1 cellular context compared by ENCODE assay signal in genomic region chr2:101960903-101961286, GRCh38.
TF ChIP-seq lines count a peak whose summit lies in the region.

No MANE protein-coding gene starts in this region.

TF ChIP-seq in HepG2, 621 proteins besides CTCF, POLR2A, EP300 and RAD21 (continued from another document and continues in another):
- TF ChIP-seq MTA1 (CRISPR knock-in tag; IDR thresholded peaks at IDR 0.05; ENCODE audit: borderline replicate concordance) (peak; percentile 12; the same call in 1 of the 2 replicates), NRL (CRISPR knock-in tag; IDR thresholded peaks at IDR 0.05; ENCODE audit: borderline replicate concordance) (0 out of 2 replicates have a peak, but pooled peaks have one; percentile 34), ZNF3 (CRISPR knock-in tag; IDR thresholded peaks at IDR 0.05) (0 out of 2 replicates have a peak, but pooled peaks have one; percentile 3), SAFB2 (CRISPR knock-in tag; IDR thresholded peaks at IDR 0.05; ENCODE audit: borderline replicate concordance, low read depth) (0 out of 2 replicates have a peak, but pooled peaks have one; percentile 6), ZSCAN29 (CRISPR knock-in tag; conservative IDR thresholded peaks at IDR 0.05) (0 out of 2 replicates have a peak, but pooled peaks have one; percentile 22), TOPORS (CRISPR knock-in tag; IDR thresholded peaks at IDR 0.05) (peak; percentile 9; the same call in 1 of the 2 replicates), ZEB1 (IDR thresholded peaks at IDR 0.05; ENCODE audit: insufficient replicate concordance, low read depth) (peak; percentile 18), SP4 (CRISPR knock-in tag; IDR thresholded peaks at IDR 0.05) (peak; percentile 73), ARNT (IDR thresholded peaks at IDR 0.05) (no peak), ZNF333 (CRISPR knock-in tag; IDR thresholded peaks at IDR 0.05; ENCODE audit: borderline replicate concordance) (peak; percentile 82; the same call in 1 of the 2 replicates), RBAK (CRISPR knock-in tag; IDR thresholded peaks at IDR 0.05) (no peak), ZNF20 (CRISPR knock-in tag; IDR thresholded peaks at IDR 0.05) (no peak), CHD4 (IDR thresholded peaks at IDR 0.05; ENCODE audit: borderline replicate concordance, low read length) (0 out of 2 replicates have a peak, but pooled peaks have one; percentile 19), NFIC (IDR thresholded peaks at IDR 0.05; ENCODE audit: low read length) (0 out of 2 replicates have a peak, but pooled peaks have one; percentile 10), ZNF335 (CRISPR knock-in tag; IDR thresholded peaks at IDR 0.05) (no peak), ESRRA (CRISPR knock-in tag; IDR thresholded peaks at IDR 0.05; ENCODE audit: low read depth) (0 out of 2 replicates have a peak, but pooled peaks have one; percentile 22), ZBTB4 (CRISPR knock-in tag; IDR thresholded peaks at IDR 0.05; ENCODE audit: borderline replicate concordance) (peak; percentile 41; the same call in 1 of the 2 replicates), KDM1A (CRISPR knock-in tag; IDR thresholded peaks at IDR 0.05) (no peak), ZNF276 (CRISPR knock-in tag; IDR thresholded peaks at IDR 0.05; ENCODE audit: low read depth) (peak; percentile 81), ZNF430 (CRISPR knock-in tag; IDR thresholded peaks at IDR 0.05) (0 out of 2 replicates have a peak, but pooled peaks have one; percentile 3), REL (CRISPR knock-in tag; conservative IDR thresholded peaks at IDR 0.05) (no peak), PITX1 (CRISPR knock-in tag; IDR thresholded peaks at IDR 0.05) (0 out of 2 replicates have a peak, but pooled peaks have one; percentile 25), GZF1 (CRISPR knock-in tag; IDR thresholded peaks at IDR 0.05) (peak; percentile 19; the same call in 1 of the 2 replicates), MIXL1 (CRISPR knock-in tag; IDR thresholded peaks at IDR 0.05) (no peak), ZNF567 (CRISPR knock-in tag; IDR thresholded peaks at IDR 0.05; ENCODE audit: borderline replicate concordance) (peak; percentile 49; the same call in 1 of the 2 replicates), HNF1A (IDR thresholded peaks at IDR 0.05; ENCODE audit: low read depth) (no peak), HNF1A (CRISPR knock-in tag; IDR thresholded peaks at IDR 0.05; ENCODE audit: borderline replicate concordance) (no peak), USF2 (IDR thresholded peaks at IDR 0.05; ENCODE audit: low read depth, low read length) (no peak), USF2 (CRISPR knock-in tag; IDR thresholded peaks at IDR 0.05; ENCODE audit: borderline replicate concordance) (peak; percentile 24; the same call in 1 of the 2 replicates), ZNF136 (CRISPR knock-in tag; IDR thresholded peaks at IDR 0.05; ENCODE audit: low read depth) (peak; percentile 15; the same call in 1 of the 2 replicates), ZNF839 (CRISPR knock-in tag; IDR thresholded peaks at IDR 0.05; ENCODE audit: borderline replicate concordance) (0 out of 2 replicates have a peak, but pooled peaks have one; percentile 19), KLF13 (CRISPR knock-in tag; IDR thresholded peaks at IDR 0.05) (0 out of 2 replicates have a peak, but pooled peaks have one; percentile 51), SMAD1 (CRISPR knock-in tag; IDR thresholded peaks at IDR 0.05; ENCODE audit: borderline replicate concordance, low read depth) (peak; percentile 47; the same call in 1 of the 2 replicates), ZNF703 (CRISPR knock-in tag; IDR thresholded peaks at IDR 0.05; ENCODE audit: borderline replicate concordance) (0 out of 2 replicates have a peak, but pooled peaks have one; percentile 16), SNAPC5 (CRISPR knock-in tag; IDR thresholded peaks at IDR 0.05; ENCODE audit: borderline replicate concordance) (no peak; the same call in 1 of the 2 replicates), PTBP1 (IDR thresholded peaks at IDR 0.05; ENCODE audit: low read depth, low read length, poor library complexity, severe bottlenecking) (no peak), ZNF740 (CRISPR knock-in tag; IDR thresholded peaks at IDR 0.05) (no peak), ZBTB8A (CRISPR knock-in tag; IDR thresholded peaks at IDR 0.05; ENCODE audit: borderline replicate concordance, low read depth) (no peak), CC2D1A (CRISPR knock-in tag; IDR thresholded peaks at IDR 0.05) (0 out of 2 replicates have a peak, but pooled peaks have one; percentile 23), EED (CRISPR knock-in tag; IDR thresholded peaks at IDR 0.05) (peak; percentile 72; the same call in 1 of the 2 replicates), SYNCRIP (IDR thresholded peaks at IDR 0.05; ENCODE audit: insufficient read depth, low read depth, low read length) (no peak), ZNF616 (CRISPR knock-in tag; IDR thresholded peaks at IDR 0.05; ENCODE audit: low read depth) (peak; percentile 15; the same call in 1 of the 2 replicates), DZIP1 (CRISPR knock-in tag; IDR thresholded peaks at IDR 0.05) (peak; percentile 57), ARID2 (CRISPR knock-in tag; IDR thresholded peaks at IDR 0.05; ENCODE audit: borderline replicate concordance) (peak; percentile 57; the same call in 1 of the 2 replicates), CSRNP1 (CRISPR knock-in tag; IDR thresholded peaks at IDR 0.05) (peak; percentile 61)
